26 cellular contexts compared by ENCODE assay signal in the genomic region with DNA sequence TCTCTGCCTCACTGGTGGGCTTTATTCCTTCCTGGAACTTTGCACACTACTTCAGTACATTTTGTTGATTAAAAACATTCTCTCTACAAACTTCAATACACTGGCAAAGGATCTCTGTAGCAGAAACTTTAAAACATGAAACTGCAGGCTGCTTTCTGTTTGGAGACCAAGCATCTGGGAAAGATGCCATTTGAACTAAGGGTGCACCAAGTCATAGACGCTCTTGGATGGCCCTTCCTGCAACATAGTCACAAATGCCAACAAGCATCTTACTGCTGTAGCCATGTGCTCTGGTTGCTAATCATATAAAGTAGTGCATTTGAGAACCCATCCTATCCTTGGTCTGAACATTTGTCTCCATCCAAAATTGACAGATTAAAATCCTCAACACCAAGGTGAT.
"Had no signal": no experiment of that assay in that cellular context is flagged by ENCODE, and none has a peak within 500 bp of the region (broad histone marks: within the 10 kb centered on the region; RNA-seq: fewer than 3 reads in every experiment).

No MANE protein-coding gene starts in this region.

- H3K4me3 ChIP-seq: adrenal gland, ascending aorta, coronary artery, dorsolateral prefrontal cortex, gastrocnemius medialis, ovary, skin epidermis, upper lobe of right lung had no signal

- H3K9me3 ChIP-seq: adrenal gland, ascending aorta, gastrocnemius medialis, ovary, upper lobe of right lung had no signal

- ATAC-seq: activated CD4-positive, alpha-beta T cell treated with anti-CD3 and anti-CD28 coated beads for 36 hours; activated CD8-positive, alpha-beta memory T cell treated with anti-CD3 and anti-CD28 coated beads, Interleukin-2, amount 10 ng/mL, durations not matched to agents 7 days and 5 days; activated CD8-positive, alpha-beta T cell treated with anti-CD3 and anti-CD28 coated beads, Interleukin-2, amount 10 ng/mL, durations not matched to agents 7 days and 5 days; activated T-cell treated with anti-CD3 and anti-CD28 coated beads, Interleukin-2, amount 50 U/mL, for 72 hours; effector memory CD8-positive, alpha-beta T cell; gastrocnemius medialis; left ventricle myocardium superior; sciatic nerve; stimulated activated naive CD8-positive, alpha-beta T cell treated with anti-CD3 and anti-CD28 coated beads, Interleukin-15, Interleukin-2, amounts not matched to agents 100 U/mL and 50 U/mL, for 24 hours; upper lobe of right lung had no signal

- DNase-seq: activated CD4-positive, alpha-beta T cell treated with anti-CD3 and anti-CD28 coated beads for 36 hours; activated CD4-positive, CD25-positive, alpha-beta regulatory T cell; activated CD8-positive, alpha-beta memory T cell treated with anti-CD3 and anti-CD28 coated beads, Interleukin-2, amount 10 ng/mL, durations not matched to agents 7 days and 5 days; activated CD8-positive, alpha-beta T cell treated with anti-CD3 and anti-CD28 coated beads, Interleukin-2, amount 10 ng/mL, durations not matched to agents 7 days and 5 days; activated naive CD4-positive, alpha-beta T cell; activated T-cell treated with anti-CD3 and anti-CD28 coated beads, Interleukin-2, amount 50 U/mL, for 72 hours; adrenal gland; dorsolateral prefrontal cortex; effector memory CD8-positive, alpha-beta T cell; erythroblast; gastrocnemius medialis; glutamatergic neuron; left ventricle myocardium superior; naive B cell; ovary; retina; stimulated activated CD4-positive, alpha-beta T cell treated with anti-CD3 and anti-CD28 coated beads, Interleukin-12 subunit alpha, Interleukin-12 subunit beta, amount 100 ng/mL, for 4 hours; stimulated activated CD4-positive, alpha-beta T cell treated with anti-CD3 and anti-CD28 coated beads, Interleukin-4, amount 100 ng/mL, for 1 hour; stimulated activated naive CD8-positive, alpha-beta T cell treated with anti-CD3 and anti-CD28 coated beads, Interleukin-15, Interleukin-2, amounts not matched to agents 100 U/mL and 50 U/mL, for 24 hours; substantia nigra; T-helper 1 cell; upper lobe of right lung had no signal

- H3K36me3 ChIP-seq: adrenal gland, ascending aorta, gastrocnemius medialis, ovary, upper lobe of right lung had no signal

- H3K27ac ChIP-seq: dorsolateral prefrontal cortex, gastrocnemius medialis, ovary, upper lobe of right lung had no signal

- H3K27me3 ChIP-seq: adrenal gland, ascending aorta, gastrocnemius medialis, ovary, upper lobe of right lung had no signal

- H3K4me1 ChIP-seq: adrenal gland had no signal
